1 cellular context compared by ENCODE assay signal in genomic region chr6:26251354-26252081, GRCh38.
TF ChIP-seq lines count a peak whose summit lies in the region.

No MANE protein-coding gene starts in this region.

TF ChIP-seq in H1, 55 proteins besides CTCF, POLR2A, EP300 and RAD21 (continued from another document):
- TF ChIP-seq CHD7 (IDR thresholded peaks at IDR 0.05; ENCODE audit: insufficient replicate concordance, low read length) (no peak), BRCA1 (IDR thresholded peaks at IDR 0.05; ENCODE audit: low read depth, low read length) (no peak), SP4 (IDR thresholded peaks at IDR 0.05; ENCODE audit: low read length) (no peak), FOSL1 (IDR thresholded peaks at IDR 0.05; ENCODE audit: insufficient read depth, low read depth, low read length) (no peak), CHD1 (IDR thresholded peaks at IDR 0.05; ENCODE audit: low read depth, low read length) (peak; percentile 70), YY1 (IDR thresholded peaks at IDR 0.05; ENCODE audit: low read depth, low read length) (0 out of 2 replicates have a peak, but pooled peaks have one; percentile 6), TAF1 (IDR thresholded peaks at IDR 0.05; ENCODE audit: low read depth, low read length) (peak; percentile 99), ASH2L (IDR thresholded peaks at IDR 0.05; ENCODE audit: low read length) (peak; percentile 34), RFX5 (IDR thresholded peaks at IDR 0.05; ENCODE audit: borderline replicate concordance, low read depth, low read length) (no peak), TCF12 (IDR thresholded peaks at IDR 0.05; ENCODE audit: low read depth, low read length) (no peak), EGR1 (IDR thresholded peaks at IDR 0.05; ENCODE audit: borderline replicate concordance, low read depth, low read length) (no peak), CEBPB (IDR thresholded peaks at IDR 0.05; ENCODE audit: low read depth, low read length) (no peak), TAF7 (optimal IDR thresholded peaks at IDR 0.05; ENCODE audit: borderline replicate concordance, low read depth, low read length) (peak; percentile 95), RNF2 (IDR thresholded peaks at IDR 0.05; ENCODE audit: borderline replicate concordance, low read depth, low read length, missing control alignments, poor library complexity, severe bottlenecking) (no peak), NRF1 (IDR thresholded peaks at IDR 0.05; ENCODE audit: low read depth, low read length) (no peak), BCL11A (IDR thresholded peaks at IDR 0.05; ENCODE audit: low read depth in 2 of 2, low read length in 2 of 2) (no peak), SIX5 (IDR thresholded peaks at IDR 0.05; ENCODE audit: low read depth, low read length) (no peak), CHD2 (IDR thresholded peaks at IDR 0.05; ENCODE audit: low read length) (0 out of 2 replicates have a peak, but pooled peaks have one; percentile 35), JUND (IDR thresholded peaks at IDR 0.05; ENCODE audit: low read length) (no peak), HDAC2 (IDR thresholded peaks at IDR 0.05; ENCODE audit: borderline replicate concordance in 1 of 2, low read depth in 2 of 2, low read length in 2 of 2) (peak in 1 of 2 experiments; percentile 88; a peak in 1 of 4 replicates), CBX8 (IDR thresholded peaks at IDR 0.05; ENCODE audit: borderline replicate concordance, low read depth, low read length) (no peak), GABPA (IDR thresholded peaks at IDR 0.05; ENCODE audit: borderline replicate concordance, insufficient read depth, low read length) (no peak), SIN3A (conservative IDR thresholded peaks at IDR 0.05 in 1 of 2, IDR thresholded peaks at IDR 0.05 in 1 of 2; ENCODE audit: low read depth in 1 of 2, low read length in 2 of 2) (peak; percentile 36 to 92; a peak in 3 of 4 replicates), MAFK (IDR thresholded peaks at IDR 0.05; ENCODE audit: low read depth, low read length) (no peak), GTF2F1 (IDR thresholded peaks at IDR 0.05; ENCODE audit: borderline replicate concordance, low read depth, low read length) (peak; percentile 89), EZH2 (IDR thresholded peaks at IDR 0.05; ENCODE audit: low read depth, low read length, severe bottlenecking) (no peak), CREB1 (IDR thresholded peaks at IDR 0.05) (0 out of 2 replicates have a peak, but pooled peaks have one; percentile 42), HDAC6 (IDR thresholded peaks at IDR 0.05; ENCODE audit: low read depth, low read length) (no peak), USF2 (IDR thresholded peaks at IDR 0.05; ENCODE audit: low read length) (no peak), NANOG (IDR thresholded peaks at IDR 0.05; ENCODE audit: insufficient read depth, low read depth, low read length, poor library complexity, severe bottlenecking) (no peak), ATF3 (IDR thresholded peaks at IDR 0.05; ENCODE audit: insufficient read depth, low read depth, low read length) (no peak), TEAD4 (IDR thresholded peaks at IDR 0.05; ENCODE audit: low read depth, low read length) (peak; percentile 38; the same call in 1 of the 2 replicates), SRF (IDR thresholded peaks at IDR 0.05; ENCODE audit: low read depth, low read length) (no peak), RBBP5 (IDR thresholded peaks at IDR 0.05; ENCODE audit: borderline replicate concordance, low read depth, low read length) (no peak), MAX (IDR thresholded peaks at IDR 0.05) (no peak), KDM4A (IDR thresholded peaks at IDR 0.05; ENCODE audit: low read depth, low read length, severe bottlenecking) (no peak), ATF2 (IDR thresholded peaks at IDR 0.05; ENCODE audit: low read length) (no peak), E2F6 (IDR thresholded peaks at IDR 0.05) (no peak), ZNF274 (IDR thresholded peaks at IDR 0.05; ENCODE audit: borderline replicate concordance, extremely low read depth, low read length) (no peak), TBP (IDR thresholded peaks at IDR 0.05; ENCODE audit: low read depth, low read length) (peak; percentile 97), POLR2AphosphoS5 (IDR thresholded peaks at IDR 0.05; ENCODE audit: low read depth, low read length) (peak; percentile 99), PHF8 (conservative IDR thresholded peaks at IDR 0.05; ENCODE audit: low read depth, low read length) (peak; percentile 57), SP2 (IDR thresholded peaks at IDR 0.05; ENCODE audit: low read length) (no peak), SP1 (IDR thresholded peaks at IDR 0.05; ENCODE audit: low read depth, low read length) (peak; percentile 88), KDM5A (IDR thresholded peaks at IDR 0.05; ENCODE audit: low read length) (no peak), CBX5 (IDR thresholded peaks at IDR 0.05; ENCODE audit: low read depth, low read length) (no peak), JUN (IDR thresholded peaks at IDR 0.05; ENCODE audit: low read depth, low read length) (no peak), KDM1A (IDR thresholded peaks at IDR 0.05; ENCODE audit: borderline replicate concordance, low read length) (no peak), RXRA (IDR thresholded peaks at IDR 0.05; ENCODE audit: insufficient read depth, low read depth, low read length) (no peak), SIRT6 (IDR thresholded peaks at IDR 0.05; ENCODE audit: low read length) (no peak), SAP30 (IDR thresholded peaks at IDR 0.05; ENCODE audit: insufficient read depth, insufficient replicate concordance, low read length) (peak; percentile 58), BACH1 (IDR thresholded peaks at IDR 0.05; ENCODE audit: low read length) (no peak)
